Comparison of ENCODE assay signal across 8 cellular contexts in genomic region chr12:26239508-26240328, GRCh38. TPM values are rescaled to one million over a fixed set of nuclear protein-coding genes. Genes with fewer than 3 reads are reported as not detected.
A peak's percentile ranks its signal among the peaks of the same experiment; 100 is the strongest.
DNase-seq lines count a peak whose midpoint lies in the region; ATAC-seq and TF ChIP-seq lines count a peak whose summit lies in the region.

No MANE protein-coding gene starts in this region.

- no peaks in the 10 kb centered on the region for H3K9me3 ChIP-seq in HEK293 (ENCODE audit: control insufficient read depth, insufficient read depth, low read depth, low read length)
- no peaks in the 10 kb centered on the region for H3K9me3 ChIP-seq in adipocyte (ENCODE audit: control insufficient read depth, low read length)

- intact Hi-C loops in left cardiac atrium (cut with DNase I) = no loop called here

- H3K4me1 ChIP-seq in HEK293 (ENCODE audit: control insufficient read depth, insufficient read depth, low read length) = peaks cover 13% of the 10 kb centered on the region
- peaks cover 16% of the 10 kb centered on the region for H3K4me1 ChIP-seq in adipocyte (ENCODE audit: control insufficient read depth, insufficient read depth, low read length)

- CTCF ChIA-PET in HEK293 (lab: Yijun Ruan, JAX) = interaction anchor here (0.7 kb wide), 1 partner anchor 317 kb away, joined by 3 read pairs; no protein-coding TSS in a partner anchor

- H3K27me3 ChIP-seq in adipocyte (replicated peaks; ENCODE audit: control insufficient read depth, insufficient read depth, low read length) = peaks cover 9% of the 10 kb centered on the region

- DNase-seq in adipocyte (ENCODE audit: low read depth) (peak; percentile 81), left cardiac atrium (peak; percentile 85), stromal cell of bone marrow (ENCODE audit: low read depth) (peak; percentile 96), NCI-H1417 (lab: John Stamatoyannopoulos, UW) (no peak), iPS-NIHi7 (ENCODE audit: extremely low spot score) (no peak)
- no peak for DNase-seq in effector CD4-positive, alpha-beta T cell

- peak overlapping the region; percentile 22; the same call in 1 of the 2 replicates for H3K27ac ChIP-seq in HEK293 (ENCODE audit: extremely low read depth, low read depth, low read length)

- peak; percentile 79 to 96 for ATAC-seq in left cardiac atrium
- ATAC-seq in GM21526 (IDR thresholded peaks at IDR 0.05; ENCODE audit: low FRiP score, unreplicated experiment) = no peak

- no peak overlapping the region for H3K4me3 ChIP-seq in HEK293 (ENCODE audit: low read depth, low read length)
- H3K4me3 ChIP-seq in adipocyte (ENCODE audit: low read length) = no peak overlapping the region

- no peaks in the 10 kb centered on the region for H3K36me3 ChIP-seq in HEK293 (ENCODE audit: control insufficient read depth in 2 of 2, insufficient read depth in 1 of 2, low read length in 2 of 2)
- H3K36me3 ChIP-seq in adipocyte (ENCODE audit: control insufficient read depth, insufficient read depth, low read length, severe bottlenecking) = no peaks in the 10 kb centered on the region

- TF ChIP-seq CTCF in HEK293 (tag by site-specific recombination; IDR thresholded peaks at IDR 0.05) = no peak

- no peak overlapping the region for H3K9ac ChIP-seq in adipocyte (ENCODE audit: low read length)

- POLR2A ChIA-PET in HEK293 (lab: Yijun Ruan, JAX) = no interaction called here

TF ChIP-seq in HEK293, 187 proteins besides CTCF, POLR2A, EP300 and RAD21:
- TF ChIP-seq GLIS1 (tag by site-specific recombination; IDR thresholded peaks at IDR 0.05) = no peak
- TF ChIP-seq, protein P1, sequence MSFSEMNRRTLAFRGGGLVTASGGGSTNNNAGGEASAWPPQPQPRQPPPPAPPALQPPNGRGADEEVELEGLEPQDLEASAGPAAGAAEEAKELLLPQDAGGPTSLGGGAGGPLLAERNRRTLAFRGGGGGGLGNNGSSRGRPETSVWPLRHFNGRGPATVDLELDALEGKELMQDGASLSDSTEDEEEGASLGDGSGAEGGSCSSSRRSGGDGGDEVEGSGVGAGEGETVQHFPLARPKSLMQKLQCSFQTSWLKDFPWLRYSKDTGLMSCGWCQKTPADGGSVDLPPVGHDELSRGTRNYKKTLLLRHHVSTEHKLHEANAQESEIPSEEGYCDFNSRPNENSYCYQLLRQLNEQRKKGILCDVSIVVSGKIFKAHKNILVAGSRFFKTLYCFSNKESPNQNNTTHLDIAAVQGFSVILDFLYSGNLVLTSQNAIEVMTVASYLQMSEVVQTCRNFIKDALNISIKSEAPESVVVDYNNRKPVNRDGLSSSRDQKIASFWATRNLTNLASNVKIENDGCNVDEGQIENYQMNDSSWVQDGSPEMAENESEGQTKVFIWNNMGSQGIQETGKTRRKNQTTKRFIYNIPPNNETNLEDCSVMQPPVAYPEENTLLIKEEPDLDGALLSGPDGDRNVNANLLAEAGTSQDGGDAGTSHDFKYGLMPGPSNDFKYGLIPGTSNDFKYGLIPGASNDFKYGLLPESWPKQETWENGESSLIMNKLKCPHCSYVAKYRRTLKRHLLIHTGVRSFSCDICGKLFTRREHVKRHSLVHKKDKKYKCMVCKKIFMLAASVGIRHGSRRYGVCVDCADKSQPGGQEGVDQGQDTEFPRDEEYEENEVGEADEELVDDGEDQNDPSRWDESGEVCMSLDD (tag by site-specific recombination; IDR thresholded peaks at IDR 0.05) = no peak

RNA-seq across cellular contexts. Expression of gene SSPN, which starts 44.3 kb away (rescaled TPM):
- 100 to 1,000 TPM; 103 to 114 TPM for total RNA-seq in left cardiac atrium

Comparison
In these comparisons a context has a peak if more than half of its experiments do, and no peak if none do; other contexts are left out.
1. DNase-seq: peak in adipocyte (single experiment), left cardiac atrium (single experiment) and stromal cell of bone marrow (single experiment); none in NCI-H1417 (0 of 3), iPS-NIHi7 (single experiment) and effector CD4-positive, alpha-beta T cell (single experiment).